Comparison of ENCODE assay signal across 13 cellular contexts in the genomic region with DNA sequence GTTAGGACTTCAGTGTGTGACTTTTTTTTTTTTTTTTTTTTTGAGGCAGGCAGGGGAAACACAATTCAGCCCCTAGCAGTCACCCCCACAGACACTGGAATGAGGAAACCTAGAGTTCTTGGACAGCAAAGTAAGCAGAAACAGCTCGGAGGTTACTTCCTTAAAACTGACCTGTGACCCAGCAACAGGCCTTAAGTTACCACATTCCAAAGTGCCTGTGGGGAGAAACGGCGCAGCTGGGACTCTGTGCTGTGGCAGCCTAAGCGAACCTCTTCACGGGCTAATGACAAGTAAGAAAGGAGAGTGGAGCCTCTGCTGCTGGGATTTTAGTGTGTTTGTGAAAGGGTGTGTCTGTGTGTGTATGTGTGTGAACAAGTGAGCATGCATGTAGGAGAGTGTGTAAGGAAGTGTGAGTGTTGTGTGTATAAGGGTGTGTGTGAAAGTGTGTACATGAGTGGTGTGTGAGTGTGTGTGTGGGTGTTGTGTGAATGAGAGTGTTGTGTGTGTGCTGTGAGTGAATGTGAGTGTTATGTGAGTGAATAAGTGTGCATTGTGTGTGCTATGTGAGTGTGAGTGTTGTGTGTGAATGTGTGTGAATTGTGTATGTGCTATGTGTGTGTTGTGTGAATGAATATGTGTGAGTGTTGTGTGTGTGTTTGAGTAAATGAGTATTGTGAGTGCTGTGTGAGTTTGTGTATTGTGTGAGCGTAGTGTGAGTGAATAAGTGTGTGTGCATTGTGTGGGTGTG.
A peak's percentile ranks its signal among the peaks of the same experiment; 100 is the strongest.
DNase-seq lines count a peak whose midpoint lies in the region; ATAC-seq, FAIRE-seq and TF ChIP-seq lines count a peak whose summit lies in the region.
"Had no signal": no experiment of that assay in that cellular context is flagged by ENCODE, and none has a peak within 500 bp of the region (broad histone marks: within the 10 kb centered on the region; RNA-seq: fewer than 3 reads in every experiment).

No MANE protein-coding gene starts in this region.

- CTCF ChIA-PET in H1 (lab: Charles Lee; ENCODE audit: partially characterized antibody) = interaction anchor here (3.7 to 5.7 kb wide), 2 partner anchors 14 to 453 kb away, joined by 18 to 48 read pairs; no protein-coding TSS in a partner anchor

- H4K20me1 ChIP-seq in H1 (replicated peaks in 1 of 2; ENCODE audit: control insufficient read depth in 1 of 2, insufficient read depth in 2 of 2, low read length in 2 of 2) = peaks cover 0 to 2% of the 10 kb centered on the region in 2 experiments

- no peak overlapping the region for H3K4me2 ChIP-seq in H1 (ENCODE audit: insufficient read depth in 1 of 2, low read depth in 2 of 2, low read length in 2 of 2)

- TF ChIP-seq CTCF in H1 (IDR thresholded peaks at IDR 0.05; ENCODE audit: control extremely low read depth in 1 of 3, insufficient read depth in 1 of 3, low read depth in 1 of 3, low read length in 3 of 3) (no peak), mucosa of descending colon (IDR thresholded peaks at IDR 0.05) (no peak)

- intact Hi-C loops in mucosa of descending colon (cut with DNase I, micrococcal nuclease) = no loop called here

- POLR2A ChIA-PET in H1 (lab: Charles Lee; ENCODE audit: partially characterized antibody) = no interaction called here

- TF ChIP-seq POLR2A in H1 (IDR thresholded peaks at IDR 0.05; ENCODE audit: control extremely low read depth in 1 of 2, low read depth in 2 of 2, low read length in 2 of 2) = no peak

- H3K4me3 ChIP-seq in H1 (ENCODE audit: extremely low read depth in 1 of 4, insufficient read depth in 2 of 4, low read depth in 3 of 4, low read length in 4 of 4) = no peak overlapping the region
- no peak overlapping the region for H3K4me3 ChIP-seq in mucosa of descending colon
- H3K4me3 ChIP-seq: tibial nerve had no signal

- 84% methylated on average over 6 of the region's 6 CpGs; no CpG with 5 or more reads in 1 of the 2 experiments for WGBS in H1 (ENCODE audit: extremely low coverage in 1 of 2, insufficient coverage in 1 of 2, insufficient read length in 1 of 2, insufficient replicate concordance in 2 of 2, low coverage in 1 of 2, low lambda C conversion rate in 2 of 2, missing lambda C conversion rate in 1 of 2), 2 experiments

- H2AK5ac ChIP-seq in H1 (ENCODE audit: low read depth, low read length) = peak overlapping the region; percentile 97

- H3K4me1 ChIP-seq in H1 (replicated peaks in 1 of 4; ENCODE audit: control insufficient read depth in 3 of 4, insufficient read depth in 4 of 4, low read length in 3 of 4) = peaks cover 4 to 11% (median 10%) of the 10 kb centered on the region in 4 experiments; a peak in 6 of 7 replicates
- peaks cover 21% of the 10 kb centered on the region for H3K4me1 ChIP-seq in mucosa of descending colon (ENCODE audit: low read depth)
- H3K4me1 ChIP-seq: tibial nerve had no signal

- no peak overlapping the region for H3K23ac ChIP-seq in H1 (ENCODE audit: insufficient read length)

- no peak overlapping the region for H3K14ac ChIP-seq in H1 (ENCODE audit: insufficient read length)

- H3K4ac ChIP-seq in H1 (replicated peaks; ENCODE audit: insufficient read length, low read depth, low read length) = peak overlapping the region; percentile 24

- no peak for FAIRE-seq in H1 (lab: Jason Lieb, UNC)

- no peak for TF ChIP-seq RAD21 in H1 (IDR thresholded peaks at IDR 0.05 in 1 of 2, conservative IDR thresholded peaks at IDR 0.05 in 1 of 2; ENCODE audit: low read depth in 2 of 2, low read length in 2 of 2)

- DNase-seq in Ammon's horn (ENCODE audit: low spot score) (peak; percentile 43), NOMO-1 treated with DMSO at 0.1 percent for 48 hours (lab: John Stamatoyannopoulos, UW; ENCODE audit: unreplicated experiment) (peak; percentile 70), H1 (ENCODE audit: low read depth in 1 of 2, low spot score in 2 of 2) (no peak), mucosa of descending colon (peak in 2 of 3 donors; percentile 54 to 61), NCI-H2107 treated with DMSO at 0.1 percent for 48 hours (lab: John Stamatoyannopoulos, UW; ENCODE audit: unreplicated experiment) (no peak), NCI-H2227 (lab: John Stamatoyannopoulos, UW; ENCODE audit: unreplicated experiment) (no peak)
- DNase-seq in stimulated activated CD4-positive, alpha-beta T cell treated with anti-CD3 and anti-CD28 coated beads, Interleukin-12 subunit alpha, Interleukin-12 subunit beta, amount 100 ng/mL, for 4 hours = no peak
- DNase-seq in stimulated activated CD4-positive, alpha-beta T cell treated with anti-CD3 and anti-CD28 coated beads, Interleukin-15, amount 100 ng/mL, for 24 hours = no peak
- DNase-seq: anterior cingulate cortex, Karpas-422, NCI-H2029 treated with DMSO at 0.1 percent for 48 hours had no signal

- H3K79me1 ChIP-seq in H1 (ENCODE audit: low read depth, low read length) = no peaks in the 10 kb centered on the region

- H3K36me3 ChIP-seq in H1 (ENCODE audit: control insufficient read depth in 2 of 4, insufficient read depth in 4 of 4, low read length in 3 of 4) (no peaks in the 10 kb centered on the region), mucosa of descending colon (ENCODE audit: low read depth) (no peaks in the 10 kb centered on the region)
- H3K36me3 ChIP-seq: neutrophil, tibial nerve had no signal

- peak overlapping the region; percentile 1; the same call in 1 of the 2 replicates for H2BK15ac ChIP-seq in H1 (ENCODE audit: low read length)

- H3K23me2 ChIP-seq in H1 (ENCODE audit: low read depth, low read length) = peaks cover 5% of the 10 kb centered on the region; the same call in 1 of the 2 replicates

- H2BK120ac ChIP-seq in H1 (replicated peaks; ENCODE audit: low read depth, low read length) = no peak overlapping the region

- H3K79me2 ChIP-seq in H1 (ENCODE audit: control insufficient read depth in 1 of 2, insufficient read depth in 2 of 2, low read length in 2 of 2) = no peaks in the 10 kb centered on the region

- H3K9me3 ChIP-seq in H1 (ENCODE audit: insufficient read depth in 2 of 2, low read depth in 1 of 2, low read length in 1 of 2) (no peaks in the 10 kb centered on the region), mucosa of descending colon (no peaks in the 10 kb centered on the region)
- H3K9me3 ChIP-seq: neutrophil, tibial nerve had no signal

- peak overlapping the region; percentile 59 for H4K91ac ChIP-seq in H1 (replicated peaks; ENCODE audit: insufficient read length, low read length)

- H2BK12ac ChIP-seq in H1 (ENCODE audit: low read depth, low read length) = peak overlapping the region; percentile 99; the same call in 1 of the 2 replicates

- H2BK5ac ChIP-seq in H1 (ENCODE audit: low read depth, low read length) = peak overlapping the region; percentile 82; the same call in 1 of the 2 replicates

- H3K27me3 ChIP-seq in H1 (replicated peaks in 1 of 4; ENCODE audit: control insufficient read depth in 3 of 4, extremely low read depth in 1 of 4, insufficient read depth in 3 of 4, low read length in 3 of 4) = no peaks in the 10 kb centered on the region
- H3K27me3 ChIP-seq: neutrophil, tibial nerve had no signal

- 0 out of 7 replicates have a peak overlapping the region, but pooled peaks of 1 of the 4 experiments have one; percentile 36 for H3K9ac ChIP-seq in H1 (replicated peaks in 1 of 4; ENCODE audit: extremely low read depth in 1 of 4, low read depth in 3 of 4, low read length in 3 of 4)

- no peak overlapping the region for H4K5ac ChIP-seq in H1 (ENCODE audit: insufficient read length, low read depth, low read length)

- ATAC-seq in mucosa of descending colon = peak; percentile 73

- no peak overlapping the region for H3K27ac ChIP-seq in H1 (ENCODE audit: low read depth, low read length)
- H3K27ac ChIP-seq: neutrophil, tibial nerve had no signal

- TF ChIP-seq EP300 in H1 (IDR thresholded peaks at IDR 0.05; ENCODE audit: borderline replicate concordance in 1 of 2, low read depth in 2 of 2, low read length in 2 of 2) = no peak

- H2BK20ac ChIP-seq in H1 (ENCODE audit: low read length) = peak overlapping the region; percentile 99

- no peak overlapping the region for H4K8ac ChIP-seq in H1 (ENCODE audit: extremely low read depth, insufficient read depth, low read length)

- H2AFZ ChIP-seq in H1 (ENCODE audit: low read length) = peak overlapping the region; percentile 50; the same call in 1 of the 2 replicates

- H3K18ac ChIP-seq in H1 (ENCODE audit: extremely low read depth, low read length) = 0 out of 2 replicates have a peak overlapping the region, but pooled peaks have one; percentile 42

- H3K56ac ChIP-seq in H1 (replicated peaks; ENCODE audit: insufficient read length, low read depth, low read length) = peak overlapping the region; percentile 93

TF ChIP-seq in H1, 55 proteins besides CTCF, POLR2A, EP300 and RAD21:
- TF ChIP-seq EZH2 (IDR thresholded peaks at IDR 0.05; ENCODE audit: low read depth, low read length, severe bottlenecking) (no peak), RFX5 (IDR thresholded peaks at IDR 0.05; ENCODE audit: borderline replicate concordance, low read depth, low read length) (no peak), KDM1A (IDR thresholded peaks at IDR 0.05; ENCODE audit: borderline replicate concordance, low read length) (no peak), TAF1 (IDR thresholded peaks at IDR 0.05; ENCODE audit: low read depth, low read length) (no peak), SIRT6 (IDR thresholded peaks at IDR 0.05; ENCODE audit: low read length) (no peak), FOSL1 (IDR thresholded peaks at IDR 0.05; ENCODE audit: insufficient read depth, low read depth, low read length) (no peak), CREB1 (IDR thresholded peaks at IDR 0.05) (no peak), GABPA (IDR thresholded peaks at IDR 0.05; ENCODE audit: borderline replicate concordance, insufficient read depth, low read length) (no peak), SIX5 (IDR thresholded peaks at IDR 0.05; ENCODE audit: low read depth, low read length) (no peak), JUND (IDR thresholded peaks at IDR 0.05; ENCODE audit: low read length) (no peak)
- TF ChIP-seq, protein P1, sequence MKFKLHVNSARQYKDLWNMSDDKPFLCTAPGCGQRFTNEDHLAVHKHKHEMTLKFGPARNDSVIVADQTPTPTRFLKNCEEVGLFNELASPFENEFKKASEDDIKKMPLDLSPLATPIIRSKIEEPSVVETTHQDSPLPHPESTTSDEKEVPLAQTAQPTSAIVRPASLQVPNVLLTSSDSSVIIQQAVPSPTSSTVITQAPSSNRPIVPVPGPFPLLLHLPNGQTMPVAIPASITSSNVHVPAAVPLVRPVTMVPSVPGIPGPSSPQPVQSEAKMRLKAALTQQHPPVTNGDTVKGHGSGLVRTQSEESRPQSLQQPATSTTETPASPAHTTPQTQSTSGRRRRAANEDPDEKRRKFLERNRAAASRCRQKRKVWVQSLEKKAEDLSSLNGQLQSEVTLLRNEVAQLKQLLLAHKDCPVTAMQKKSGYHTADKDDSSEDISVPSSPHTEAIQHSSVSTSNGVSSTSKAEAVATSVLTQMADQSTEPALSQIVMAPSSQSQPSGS (IDR thresholded peaks at IDR 0.05; ENCODE audit: low read length) = no peak

Comparison
In these comparisons a context has a peak if more than half of its experiments do, and no peak if none do; other contexts are left out.
1. DNase-seq: peak in Ammon's horn (single experiment), NOMO-1 treated with DMSO at 0.1 percent for 48 hours (single experiment) and mucosa of descending colon (2 of 3); none in H1 (0 of 2), NCI-H2107 treated with DMSO at 0.1 percent for 48 hours (single experiment), stimulated activated CD4-positive, alpha-beta T cell treated with anti-CD3 and anti-CD28 coated beads, Interleukin-12 subunit alpha, Interleukin-12 subunit beta, amount 100 ng/mL, for 4 hours (single experiment), stimulated activated CD4-positive, alpha-beta T cell treated with anti-CD3 and anti-CD28 coated beads, Interleukin-15, amount 100 ng/mL, for 24 hours (single experiment) and NCI-H2227 (single experiment).